Comparison of ENCODE assay signal across 9 cellular contexts in the genomic region with DNA sequence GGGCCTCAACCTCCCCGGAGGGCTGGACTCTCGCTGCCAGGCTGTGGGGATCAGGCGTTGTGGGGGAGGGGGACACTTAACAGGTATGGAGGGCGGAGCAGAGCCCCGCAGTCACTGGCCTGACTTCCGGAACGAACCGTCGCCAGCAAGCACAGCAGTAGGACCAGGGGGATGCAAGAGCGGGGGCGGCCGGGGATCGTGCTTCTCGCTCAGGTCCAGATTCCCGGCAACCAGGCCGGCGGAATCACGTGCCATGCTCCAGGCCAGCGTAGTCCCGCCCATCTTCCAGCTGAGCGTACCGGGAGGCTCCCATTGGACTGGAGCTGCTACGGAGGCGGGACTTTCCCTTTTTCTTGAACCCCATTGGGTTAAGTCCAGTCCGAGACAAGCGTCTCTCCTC. TPM values are rescaled to one million over a fixed set of nuclear protein-coding genes. Genes with fewer than 3 reads are reported as not detected.
DNase-seq lines count a peak whose midpoint lies in the region; ATAC-seq, FAIRE-seq and TF ChIP-seq lines count a peak whose summit lies in the region.
"Had no signal": no experiment of that assay in that cellular context is flagged by ENCODE, and none has a peak within 500 bp of the region (broad histone marks: within the 10 kb centered on the region; RNA-seq: fewer than 3 reads in every experiment).

No MANE protein-coding gene starts in this region.

- 94% methylated on average over 18 of the region's 26 CpGs for WGBS in mammary epithelial cell (ENCODE audit: low coverage, missing lambda C conversion rate)
- WGBS in small intestine, 3 donors, result 71 to 96% (median 82%) methylated on average over 26 of the region's 26 CpGs
- whole genome bisulfite sequencing in hepatocyte (ENCODE audit: low lambda C conversion rate, missing lambda C conversion rate), result 93% methylated on average over 26 of the region's 26 CpGs

- H3K27ac ChIP-seq in breast epithelium, result no peak overlapping the region
- H3K27ac ChIP-seq in mammary epithelial cell (ENCODE audit: insufficient read depth, low read depth, low read length), result no peak overlapping the region
- no peak overlapping the region for H3K27ac ChIP-seq in small intestine (ENCODE audit: low read depth in 1 of 2, low read length in 1 of 2)
- H3K27ac ChIP-seq in hepatocyte, result no peak overlapping the region
- H3K27ac ChIP-seq: A549 had no signal

- no peak for FAIRE-seq in small intestine (lab: Jason Lieb, UNC)
- FAIRE-seq: A549 had no signal

- no peak overlapping the region for H3K9ac ChIP-seq in mammary epithelial cell (ENCODE audit: insufficient read depth, low read length)

- no TSS peak for BruUV-seq in mammary epithelial cell (replicated peaks; lab: Mats Ljungman, UMichigan)

- H3K36me3 Mint-ChIP-seq in activated T-cell treated with anti-CD3 and anti-CD28 coated beads, Interleukin-2, amount 50 U/mL, for 4 hours (ENCODE audit: insufficient read depth), result no peaks in the 10 kb centered on the region

- peaks cover 76% of the 10 kb centered on the region for H3K79me2 ChIP-seq in mammary epithelial cell (ENCODE audit: insufficient read depth, low read length)
- no peaks in the 10 kb centered on the region for H3K79me2 ChIP-seq in hepatocyte

- peak overlapping the region; percentile 87 for H3K4me3 Mint-ChIP-seq in activated T-cell treated with anti-CD3 and anti-CD28 coated beads, Interleukin-2, amount 50 U/mL, for 4 hours

- H3K36me3 ChIP-seq in breast epithelium, result no peaks in the 10 kb centered on the region
- H3K36me3 ChIP-seq in mammary epithelial cell (ENCODE audit: insufficient read depth, low read length), result peaks cover 2% of the 10 kb centered on the region
- H3K36me3 ChIP-seq in small intestine (ENCODE audit: control insufficient read depth in 2 of 2, insufficient read depth in 2 of 2, low read length in 2 of 2), result no peaks in the 10 kb centered on the region
- no peaks in the 10 kb centered on the region for H3K36me3 ChIP-seq in hepatocyte (replicated peaks; ENCODE audit: insufficient read depth, low read depth)

- no peaks in the 10 kb centered on the region for H3K9me2 ChIP-seq in hepatocyte (replicated peaks; ENCODE audit: insufficient read depth)

- intact Hi-C loops in breast epithelium (cut with DNase I; ENCODE audit: low total_unique reads) (no loop called here), mammary epithelial cell (cut with micrococcal nuclease) (no loop called here)

- H3K27me3 ChIP-seq in breast epithelium, result no peaks in the 10 kb centered on the region
- H3K27me3 ChIP-seq in mammary epithelial cell (ENCODE audit: insufficient read depth, low read length), result no peaks in the 10 kb centered on the region
- no peaks in the 10 kb centered on the region for H3K27me3 ChIP-seq in small intestine (ENCODE audit: control insufficient read depth in 2 of 2, insufficient read depth in 2 of 2, low read length in 2 of 2)
- H3K27me3 ChIP-seq in hepatocyte, result no peaks in the 10 kb centered on the region

- no peak for TF ChIP-seq POLR2A in breast epithelium (IDR thresholded peaks at IDR 0.05)

- DNase-seq in breast epithelium (ENCODE audit: low spot score in 2 of 2), result peak; percentile 67 to 78
- no peak for DNase-seq in mammary epithelial cell
- peak; percentile 39 for DNase-seq in activated T-cell treated with anti-CD3 and anti-CD28 coated beads, Interleukin-2, amount 50 U/mL, for 4 hours
- peak; percentile 72 to 83 for DNase-seq in foreskin fibroblast
- DNase-seq in skeletal muscle cell (ENCODE audit: low read depth), result peak; percentile 9
- no peak for DNase-seq in small intestine
- no peak for DNase-seq in NCI-H2029 (lab: John Stamatoyannopoulos, UW)
- no peak for DNase-seq in hepatocyte (ENCODE audit: low spot score)

- H3K27me3 Mint-ChIP-seq in activated T-cell treated with anti-CD3 and anti-CD28 coated beads, Interleukin-2, amount 50 U/mL, for 4 hours (ENCODE audit: low read depth), result no peaks in the 10 kb centered on the region

- H2AFZ ChIP-seq in mammary epithelial cell (ENCODE audit: low read depth, low read length) (no peak overlapping the region), hepatocyte (no peak overlapping the region)

- H3K9me3 ChIP-seq in breast epithelium (no peaks in the 10 kb centered on the region), mammary epithelial cell (replicated peaks; ENCODE audit: insufficient read depth, low read length) (no peaks in the 10 kb centered on the region), small intestine (ENCODE audit: control insufficient read depth, low read depth) (no peaks in the 10 kb centered on the region), hepatocyte (ENCODE audit: low read depth) (no peaks in the 10 kb centered on the region)
- H3K9me3 ChIP-seq: A549 had no signal

- no peak overlapping the region for H3K4me2 ChIP-seq in mammary epithelial cell (ENCODE audit: insufficient read depth, low read depth, low read length)
- H3K4me2 ChIP-seq in hepatocyte, result no peak overlapping the region
- H3K4me2 ChIP-seq: A549 had no signal

- no peak for TF ChIP-seq CTCF in breast epithelium (IDR thresholded peaks at IDR 0.05)
- no peak for TF ChIP-seq CTCF in mammary epithelial cell (conservative IDR thresholded peaks at IDR 0.05 in 1 of 2, IDR thresholded peaks at IDR 0.05 in 1 of 2; ENCODE audit: extremely low read depth in 1 of 2, insufficient read depth in 1 of 2, low read depth in 1 of 2, low read length in 2 of 2)
- no peak for TF ChIP-seq CTCF in foreskin fibroblast (IDR thresholded peaks at IDR 0.05; ENCODE audit: low read depth, low read length)
- no peak for TF ChIP-seq CTCF in hepatocyte (IDR thresholded peaks at IDR 0.05; ENCODE audit: poor library complexity)

- in situ Hi-C loops in mammary epithelial cell (cut with MboI; ENCODE audit: low sequenced_read_pairs in 2 of 2), result no loop called here

- CTCF ChIA-PET in mammary epithelial cell (lab: Charles Lee; ENCODE audit: low non-redundant PET), result no interaction called here

- dilution Hi-C loops in mammary epithelial cell (cut with HindIII; ENCODE audit: low sequenced_read_pairs), result no loop called here

- no peaks in the 10 kb centered on the region for H3K9me3 Mint-ChIP-seq in activated T-cell treated with anti-CD3 and anti-CD28 coated beads, Interleukin-2, amount 50 U/mL, for 4 hours

- H4K20me1 ChIP-seq in mammary epithelial cell (ENCODE audit: insufficient read depth, low read length) (no peaks in the 10 kb centered on the region), hepatocyte (ENCODE audit: insufficient read depth, poor library complexity, severe bottlenecking) (no peaks in the 10 kb centered on the region)

- peaks cover 22% of the 10 kb centered on the region for H3K4me1 Mint-ChIP-seq in activated T-cell treated with anti-CD3 and anti-CD28 coated beads, Interleukin-2, amount 50 U/mL, for 4 hours (ENCODE audit: low read depth)

- H3K4me3 ChIP-seq in breast epithelium (peak overlapping the region; percentile 3 to 45 (median 26)), mammary epithelial cell (replicated peaks in 1 of 3; ENCODE audit: insufficient read depth in 1 of 3, low read depth in 2 of 3, low read length in 3 of 3) (no peak overlapping the region), foreskin fibroblast (ENCODE audit: low read depth in 1 of 2, low read length in 2 of 2) (peak overlapping the region; percentile 46 to 49), skeletal muscle cell (ENCODE audit: low read depth, low read length) (peak overlapping the region; percentile 21), small intestine (ENCODE audit: low read depth in 1 of 2, low read length in 2 of 2) (no peak overlapping the region), hepatocyte (no peak overlapping the region)
- H3K4me3 ChIP-seq: A549 had no signal

- ATAC-seq in activated T-cell treated with anti-CD3 and anti-CD28 coated beads, Interleukin-2, amount 50 U/mL, for 4 hours, result peak; percentile 93 to 98

- H3K4me1 ChIP-seq in breast epithelium (no peaks in the 10 kb centered on the region), mammary epithelial cell (ENCODE audit: insufficient read depth, low read length) (no peaks in the 10 kb centered on the region), small intestine (ENCODE audit: control insufficient read depth in 2 of 2, insufficient read depth in 1 of 2, low read depth in 1 of 2, low read length in 1 of 2) (peaks cover 2 to 4% of the 10 kb centered on the region in 2 donors), hepatocyte (ENCODE audit: insufficient read depth) (no peaks in the 10 kb centered on the region)

RNA-seq across cellular contexts. Expression of a gene that starts 10.0 kb away (rescaled TPM):
- total RNA-seq in breast epithelium, result 1 to 10 TPM in 1 of 3 donors, under 1 TPM in 2; 0.64 to 4.5 (median 0.98) TPM
- total RNA-seq in mammary epithelial cell, result 1 to 10 TPM; 1.0 to 3.6 TPM
- 2.6 TPM for polyA plus RNA-seq in mammary epithelial cell
- 1.3 TPM for polyA minus RNA-seq in mammary epithelial cell
- 1 to 10 TPM in 2 of 3 donors, under 1 TPM in 1; 0.63 to 1.4 (median 1.0) TPM for total RNA-seq in activated T-cell treated with anti-CD3 and anti-CD28 coated beads, Interleukin-2, amount 50 U/mL, for 4 hours
- 10 to 100 TPM in 2 of 3 donors, 1 to 10 TPM in 1; 8.7 to 32.0 (median 28.1) TPM for polyA plus RNA-seq in small intestine
- total RNA-seq in hepatocyte, result 1.1 and 2.1 TPM in 2 replicates
- 0.94 and 1.8 TPM in 2 replicates for polyA plus RNA-seq in hepatocyte

RNA-seq across cellular contexts. Expression of a gene that starts 22.1 kb away (rescaled TPM):
- 1 to 10 TPM; 2.3 to 8.5 (median 6.1) TPM for total RNA-seq in breast epithelium
- total RNA-seq in mammary epithelial cell, result 10 to 100 TPM in 1 of 2 donors, 1 to 10 TPM in 1; 5.5 to 29.7 TPM
- polyA plus RNA-seq in mammary epithelial cell, result 25.9 TPM
- 35.6 TPM for polyA minus RNA-seq in mammary epithelial cell
- total RNA-seq in activated T-cell treated with anti-CD3 and anti-CD28 coated beads, Interleukin-2, amount 50 U/mL, for 4 hours, result 10 to 100 TPM; 28.8 to 31.1 (median 30.8) TPM
- polyA plus RNA-seq in small intestine, result 10 to 100 TPM in 1 of 3 donors, 1 to 10 TPM in 2; 1.8 to 12.8 (median 2.2) TPM
- total RNA-seq in hepatocyte, result 6.3 and 6.7 TPM in 2 replicates
- 5.0 and 7.4 TPM in 2 replicates for polyA plus RNA-seq in hepatocyte

RNA-seq across cellular contexts. Expression of a gene that starts 22.9 kb away (rescaled TPM):
- total RNA-seq in breast epithelium (10 to 100 TPM; 10.9 to 17.1 (median 17.0) TPM), mammary epithelial cell (10 to 100 TPM; 12.8 to 24.0 TPM), hepatocyte (7.9 and 8.9 TPM in 2 replicates)
- polyA plus RNA-seq in mammary epithelial cell (15.0 TPM), small intestine (10 to 100 TPM; 13.2 to 29.0 (median 15.0) TPM), hepatocyte (6.1 and 13.3 TPM in 2 replicates)
- polyA minus RNA-seq in mammary epithelial cell, result 15.7 TPM
- 10 to 100 TPM; 22.1 to 23.4 (median 23.1) TPM for total RNA-seq in activated T-cell treated with anti-CD3 and anti-CD28 coated beads, Interleukin-2, amount 50 U/mL, for 4 hours

RNA-seq across cellular contexts. Expression of a gene that starts 41.6 kb away (rescaled TPM):
- total RNA-seq in breast epithelium (not detected), mammary epithelial cell (not detected), hepatocyte (not detected in 2 replicates)
- polyA plus RNA-seq in mammary epithelial cell (not detected), small intestine (not detected), hepatocyte (not detected in 2 replicates)
- not detected for polyA minus RNA-seq in mammary epithelial cell
- total RNA-seq in activated T-cell treated with anti-CD3 and anti-CD28 coated beads, Interleukin-2, amount 50 U/mL, for 4 hours, result not detected

Comparison
In these comparisons a context has a peak if more than half of its experiments do, and no peak if none do; other contexts are left out.
1. DNase-seq: peak in breast epithelium (2 of 2), activated T-cell treated with anti-CD3 and anti-CD28 coated beads, Interleukin-2, amount 50 U/mL, for 4 hours (single experiment), foreskin fibroblast (2 of 2) and skeletal muscle cell (single experiment); none in mammary epithelial cell (single experiment), small intestine (single experiment), NCI-H2029 (single experiment) and hepatocyte (single experiment).
2. H3K4me3 ChIP-seq: peak in breast epithelium (3 of 3), foreskin fibroblast (2 of 2) and skeletal muscle cell (single experiment); none in mammary epithelial cell (0 of 3), small intestine (0 of 2) and hepatocyte (single experiment).